1 cellular context compared by ENCODE assay signal in the genomic region with DNA sequence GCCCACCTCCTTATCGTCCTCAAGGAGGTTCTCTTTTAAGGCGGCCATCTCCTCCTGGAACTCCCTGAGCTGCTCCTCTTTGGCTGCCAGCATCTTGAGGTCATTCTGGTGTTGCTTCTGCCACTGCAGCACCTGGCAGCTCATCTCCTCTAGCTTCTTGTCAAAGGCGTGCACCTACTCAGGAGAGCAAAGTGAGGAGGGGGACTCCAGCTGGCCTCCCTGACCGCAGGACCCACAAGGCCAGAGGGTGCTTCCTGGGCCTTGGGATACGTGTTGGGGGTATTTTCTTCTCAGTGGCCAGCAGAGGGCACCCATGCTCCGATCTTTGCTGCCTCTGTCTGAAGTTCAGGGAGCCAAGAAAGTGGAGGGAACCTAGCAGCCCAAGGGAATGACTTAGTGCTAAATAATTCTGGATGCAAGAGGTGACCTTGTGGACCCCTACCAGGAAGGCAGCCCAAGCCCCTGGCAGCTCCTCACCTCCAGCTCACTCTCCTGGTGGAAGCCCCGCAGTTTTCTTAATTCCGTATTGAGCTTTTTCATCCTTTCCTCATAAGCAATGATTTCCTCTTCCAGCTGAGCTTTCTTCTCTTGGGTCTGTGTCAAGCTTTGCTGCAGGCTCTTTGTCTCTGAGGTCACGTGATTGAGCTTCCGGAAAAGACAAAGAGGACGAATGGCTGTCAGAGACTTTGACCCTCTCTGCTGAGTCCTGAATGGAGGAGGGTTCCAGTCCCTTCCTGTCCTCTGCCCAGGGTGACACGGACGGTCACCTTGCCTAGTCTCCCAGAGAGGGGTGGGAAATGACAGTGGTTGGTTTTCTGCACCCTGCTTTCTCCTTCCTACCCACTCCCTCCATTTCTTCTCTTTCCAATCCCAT.
TF ChIP-seq lines count a peak whose summit lies in the region.

No MANE protein-coding gene starts in this region.

TF ChIP-seq in HepG2, 621 proteins besides CTCF, POLR2A, EP300 and RAD21 (continued from another document and continues in another):
- TF ChIP-seq, protein P1, sequence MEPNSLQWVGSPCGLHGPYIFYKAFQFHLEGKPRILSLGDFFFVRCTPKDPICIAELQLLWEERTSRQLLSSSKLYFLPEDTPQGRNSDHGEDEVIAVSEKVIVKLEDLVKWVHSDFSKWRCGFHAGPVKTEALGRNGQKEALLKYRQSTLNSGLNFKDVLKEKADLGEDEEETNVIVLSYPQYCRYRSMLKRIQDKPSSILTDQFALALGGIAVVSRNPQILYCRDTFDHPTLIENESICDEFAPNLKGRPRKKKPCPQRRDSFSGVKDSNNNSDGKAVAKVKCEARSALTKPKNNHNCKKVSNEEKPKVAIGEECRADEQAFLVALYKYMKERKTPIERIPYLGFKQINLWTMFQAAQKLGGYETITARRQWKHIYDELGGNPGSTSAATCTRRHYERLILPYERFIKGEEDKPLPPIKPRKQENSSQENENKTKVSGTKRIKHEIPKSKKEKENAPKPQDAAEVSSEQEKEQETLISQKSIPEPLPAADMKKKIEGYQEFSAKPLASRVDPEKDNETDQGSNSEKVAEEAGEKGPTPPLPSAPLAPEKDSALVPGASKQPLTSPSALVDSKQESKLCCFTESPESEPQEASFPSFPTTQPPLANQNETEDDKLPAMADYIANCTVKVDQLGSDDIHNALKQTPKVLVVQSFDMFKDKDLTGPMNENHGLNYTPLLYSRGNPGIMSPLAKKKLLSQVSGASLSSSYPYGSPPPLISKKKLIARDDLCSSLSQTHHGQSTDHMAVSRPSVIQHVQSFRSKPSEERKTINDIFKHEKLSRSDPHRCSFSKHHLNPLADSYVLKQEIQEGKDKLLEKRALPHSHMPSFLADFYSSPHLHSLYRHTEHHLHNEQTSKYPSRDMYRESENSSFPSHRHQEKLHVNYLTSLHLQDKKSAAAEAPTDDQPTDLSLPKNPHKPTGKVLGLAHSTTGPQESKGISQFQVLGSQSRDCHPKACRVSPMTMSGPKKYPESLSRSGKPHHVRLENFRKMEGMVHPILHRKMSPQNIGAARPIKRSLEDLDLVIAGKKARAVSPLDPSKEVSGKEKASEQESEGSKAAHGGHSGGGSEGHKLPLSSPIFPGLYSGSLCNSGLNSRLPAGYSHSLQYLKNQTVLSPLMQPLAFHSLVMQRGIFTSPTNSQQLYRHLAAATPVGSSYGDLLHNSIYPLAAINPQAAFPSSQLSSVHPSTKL (CRISPR knock-in tag; IDR thresholded peaks at IDR 0.05): peak; percentile 27; the same call in 1 of the 2 replicates
- TF ChIP-seq HOXD1 (CRISPR knock-in tag; IDR thresholded peaks at IDR 0.05) (no peak), ZNF350 (CRISPR knock-in tag; IDR thresholded peaks at IDR 0.05; ENCODE audit: borderline replicate concordance, low read depth) (peak; percentile 44; the same call in 1 of the 2 replicates), ZNF619 (CRISPR knock-in tag; IDR thresholded peaks at IDR 0.05) (0 out of 2 replicates have a peak, but pooled peaks have one; percentile 86), ZBTB1 (CRISPR knock-in tag; IDR thresholded peaks at IDR 0.05; ENCODE audit: borderline replicate concordance) (no peak), CAMTA2 (CRISPR knock-in tag; IDR thresholded peaks at IDR 0.05; ENCODE audit: borderline replicate concordance) (peak; percentile 79; the same call in 1 of the 2 replicates), ZSCAN21 (CRISPR knock-in tag; IDR thresholded peaks at IDR 0.05; ENCODE audit: borderline replicate concordance) (no peak; the same call in 1 of the 2 replicates), ZNF260 (CRISPR knock-in tag; IDR thresholded peaks at IDR 0.05; ENCODE audit: borderline replicate concordance, low read depth) (no peak), GATAD1 (CRISPR knock-in tag; IDR thresholded peaks at IDR 0.05) (0 out of 2 replicates have a peak, but pooled peaks have one; percentile 4), ZSCAN9 (CRISPR knock-in tag; IDR thresholded peaks at IDR 0.05; ENCODE audit: borderline replicate concordance) (no peak), RXRB (CRISPR knock-in tag; IDR thresholded peaks at IDR 0.05; ENCODE audit: borderline replicate concordance) (0 out of 2 replicates have a peak, but pooled peaks have one; percentile 19), ZNF143 (CRISPR knock-in tag; IDR thresholded peaks at IDR 0.05) (no peak; the same call in 1 of the 2 replicates), IKZF4 (CRISPR knock-in tag; IDR thresholded peaks at IDR 0.05; ENCODE audit: borderline replicate concordance, low read depth, not compliant biosample characterization) (peak; percentile 6)
- TF ChIP-seq, protein P2, sequence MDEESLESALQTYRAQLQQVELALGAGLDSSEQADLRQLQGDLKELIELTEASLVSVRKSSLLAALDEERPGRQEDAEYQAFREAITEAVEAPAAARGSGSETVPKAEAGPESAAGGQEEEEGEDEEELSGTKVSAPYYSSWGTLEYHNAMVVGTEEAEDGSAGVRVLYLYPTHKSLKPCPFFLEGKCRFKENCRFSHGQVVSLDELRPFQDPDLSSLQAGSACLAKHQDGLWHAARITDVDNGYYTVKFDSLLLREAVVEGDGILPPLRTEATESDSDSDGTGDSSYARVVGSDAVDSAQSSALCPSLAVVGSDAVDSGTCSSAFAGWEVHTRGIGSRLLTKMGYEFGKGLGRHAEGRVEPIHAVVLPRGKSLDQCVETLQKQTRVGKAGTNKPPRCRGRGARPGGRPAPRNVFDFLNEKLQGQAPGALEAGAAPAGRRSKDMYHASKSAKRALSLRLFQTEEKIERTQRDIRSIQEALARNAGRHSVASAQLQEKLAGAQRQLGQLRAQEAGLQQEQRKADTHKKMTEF (CRISPR knock-in tag; IDR thresholded peaks at IDR 0.05): 0 out of 2 replicates have a peak, but pooled peaks have one; percentile 51
- TF ChIP-seq, protein P3, sequence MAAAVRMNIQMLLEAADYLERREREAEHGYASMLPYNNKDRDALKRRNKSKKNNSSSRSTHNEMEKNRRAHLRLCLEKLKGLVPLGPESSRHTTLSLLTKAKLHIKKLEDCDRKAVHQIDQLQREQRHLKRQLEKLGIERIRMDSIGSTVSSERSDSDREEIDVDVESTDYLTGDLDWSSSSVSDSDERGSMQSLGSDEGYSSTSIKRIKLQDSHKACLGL (CRISPR knock-in tag; IDR thresholded peaks at IDR 0.05): 0 out of 2 replicates have a peak, but pooled peaks have one; percentile 38
- TF ChIP-seq, protein P4, sequence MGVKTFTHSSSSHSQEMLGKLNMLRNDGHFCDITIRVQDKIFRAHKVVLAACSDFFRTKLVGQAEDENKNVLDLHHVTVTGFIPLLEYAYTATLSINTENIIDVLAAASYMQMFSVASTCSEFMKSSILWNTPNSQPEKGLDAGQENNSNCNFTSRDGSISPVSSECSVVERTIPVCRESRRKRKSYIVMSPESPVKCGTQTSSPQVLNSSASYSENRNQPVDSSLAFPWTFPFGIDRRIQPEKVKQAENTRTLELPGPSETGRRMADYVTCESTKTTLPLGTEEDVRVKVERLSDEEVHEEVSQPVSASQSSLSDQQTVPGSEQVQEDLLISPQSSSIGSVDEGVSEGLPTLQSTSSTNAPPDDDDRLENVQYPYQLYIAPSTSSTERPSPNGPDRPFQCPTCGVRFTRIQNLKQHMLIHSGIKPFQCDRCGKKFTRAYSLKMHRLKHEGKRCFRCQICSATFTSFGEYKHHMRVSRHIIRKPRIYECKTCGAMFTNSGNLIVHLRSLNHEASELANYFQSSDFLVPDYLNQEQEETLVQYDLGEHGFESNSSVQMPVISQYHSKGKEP (CRISPR knock-in tag; IDR thresholded peaks at IDR 0.05): no peak
- TF ChIP-seq, protein P5, sequence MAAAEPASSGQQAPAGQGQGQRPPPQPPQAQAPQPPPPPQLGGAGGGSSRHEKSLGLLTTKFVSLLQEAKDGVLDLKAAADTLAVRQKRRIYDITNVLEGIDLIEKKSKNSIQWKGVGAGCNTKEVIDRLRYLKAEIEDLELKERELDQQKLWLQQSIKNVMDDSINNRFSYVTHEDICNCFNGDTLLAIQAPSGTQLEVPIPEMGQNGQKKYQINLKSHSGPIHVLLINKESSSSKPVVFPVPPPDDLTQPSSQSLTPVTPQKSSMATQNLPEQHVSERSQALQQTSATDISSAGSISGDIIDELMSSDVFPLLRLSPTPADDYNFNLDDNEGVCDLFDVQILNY (CRISPR knock-in tag; conservative IDR thresholded peaks at IDR 0.05): no peak
- TF ChIP-seq, protein P6, sequence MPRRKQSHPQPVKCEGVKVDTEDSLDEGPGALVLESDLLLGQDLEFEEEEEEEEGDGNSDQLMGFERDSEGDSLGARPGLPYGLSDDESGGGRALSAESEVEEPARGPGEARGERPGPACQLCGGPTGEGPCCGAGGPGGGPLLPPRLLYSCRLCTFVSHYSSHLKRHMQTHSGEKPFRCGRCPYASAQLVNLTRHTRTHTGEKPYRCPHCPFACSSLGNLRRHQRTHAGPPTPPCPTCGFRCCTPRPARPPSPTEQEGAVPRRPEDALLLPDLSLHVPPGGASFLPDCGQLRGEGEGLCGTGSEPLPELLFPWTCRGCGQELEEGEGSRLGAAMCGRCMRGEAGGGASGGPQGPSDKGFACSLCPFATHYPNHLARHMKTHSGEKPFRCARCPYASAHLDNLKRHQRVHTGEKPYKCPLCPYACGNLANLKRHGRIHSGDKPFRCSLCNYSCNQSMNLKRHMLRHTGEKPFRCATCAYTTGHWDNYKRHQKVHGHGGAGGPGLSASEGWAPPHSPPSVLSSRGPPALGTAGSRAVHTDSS (CRISPR knock-in tag; conservative IDR thresholded peaks at IDR 0.05): no peak
- TF ChIP-seq, protein P7, sequence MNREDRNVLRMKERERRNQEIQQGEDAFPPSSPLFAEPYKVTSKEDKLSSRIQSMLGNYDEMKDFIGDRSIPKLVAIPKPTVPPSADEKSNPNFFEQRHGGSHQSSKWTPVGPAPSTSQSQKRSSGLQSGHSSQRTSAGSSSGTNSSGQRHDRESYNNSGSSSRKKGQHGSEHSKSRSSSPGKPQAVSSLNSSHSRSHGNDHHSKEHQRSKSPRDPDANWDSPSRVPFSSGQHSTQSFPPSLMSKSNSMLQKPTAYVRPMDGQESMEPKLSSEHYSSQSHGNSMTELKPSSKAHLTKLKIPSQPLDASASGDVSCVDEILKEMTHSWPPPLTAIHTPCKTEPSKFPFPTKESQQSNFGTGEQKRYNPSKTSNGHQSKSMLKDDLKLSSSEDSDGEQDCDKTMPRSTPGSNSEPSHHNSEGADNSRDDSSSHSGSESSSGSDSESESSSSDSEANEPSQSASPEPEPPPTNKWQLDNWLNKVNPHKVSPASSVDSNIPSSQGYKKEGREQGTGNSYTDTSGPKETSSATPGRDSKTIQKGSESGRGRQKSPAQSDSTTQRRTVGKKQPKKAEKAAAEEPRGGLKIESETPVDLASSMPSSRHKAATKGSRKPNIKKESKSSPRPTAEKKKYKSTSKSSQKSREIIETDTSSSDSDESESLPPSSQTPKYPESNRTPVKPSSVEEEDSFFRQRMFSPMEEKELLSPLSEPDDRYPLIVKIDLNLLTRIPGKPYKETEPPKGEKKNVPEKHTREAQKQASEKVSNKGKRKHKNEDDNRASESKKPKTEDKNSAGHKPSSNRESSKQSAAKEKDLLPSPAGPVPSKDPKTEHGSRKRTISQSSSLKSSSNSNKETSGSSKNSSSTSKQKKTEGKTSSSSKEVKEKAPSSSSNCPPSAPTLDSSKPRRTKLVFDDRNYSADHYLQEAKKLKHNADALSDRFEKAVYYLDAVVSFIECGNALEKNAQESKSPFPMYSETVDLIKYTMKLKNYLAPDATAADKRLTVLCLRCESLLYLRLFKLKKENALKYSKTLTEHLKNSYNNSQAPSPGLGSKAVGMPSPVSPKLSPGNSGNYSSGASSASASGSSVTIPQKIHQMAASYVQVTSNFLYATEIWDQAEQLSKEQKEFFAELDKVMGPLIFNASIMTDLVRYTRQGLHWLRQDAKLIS (CRISPR knock-in tag; IDR thresholded peaks at IDR 0.05): no peak
- TF ChIP-seq, protein P8, sequence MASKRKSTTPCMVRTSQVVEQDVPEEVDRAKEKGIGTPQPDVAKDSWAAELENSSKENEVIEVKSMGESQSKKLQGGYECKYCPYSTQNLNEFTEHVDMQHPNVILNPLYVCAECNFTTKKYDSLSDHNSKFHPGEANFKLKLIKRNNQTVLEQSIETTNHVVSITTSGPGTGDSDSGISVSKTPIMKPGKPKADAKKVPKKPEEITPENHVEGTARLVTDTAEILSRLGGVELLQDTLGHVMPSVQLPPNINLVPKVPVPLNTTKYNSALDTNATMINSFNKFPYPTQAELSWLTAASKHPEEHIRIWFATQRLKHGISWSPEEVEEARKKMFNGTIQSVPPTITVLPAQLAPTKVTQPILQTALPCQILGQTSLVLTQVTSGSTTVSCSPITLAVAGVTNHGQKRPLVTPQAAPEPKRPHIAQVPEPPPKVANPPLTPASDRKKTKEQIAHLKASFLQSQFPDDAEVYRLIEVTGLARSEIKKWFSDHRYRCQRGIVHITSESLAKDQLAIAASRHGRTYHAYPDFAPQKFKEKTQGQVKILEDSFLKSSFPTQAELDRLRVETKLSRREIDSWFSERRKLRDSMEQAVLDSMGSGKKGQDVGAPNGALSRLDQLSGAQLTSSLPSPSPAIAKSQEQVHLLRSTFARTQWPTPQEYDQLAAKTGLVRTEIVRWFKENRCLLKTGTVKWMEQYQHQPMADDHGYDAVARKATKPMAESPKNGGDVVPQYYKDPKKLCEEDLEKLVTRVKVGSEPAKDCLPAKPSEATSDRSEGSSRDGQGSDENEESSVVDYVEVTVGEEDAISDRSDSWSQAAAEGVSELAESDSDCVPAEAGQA (IDR thresholded peaks at IDR 0.05; ENCODE audit: low read depth): 0 out of 2 replicates have a peak, but pooled peaks have one; percentile 18
- TF ChIP-seq, protein P8 (CRISPR knock-in tag; IDR thresholded peaks at IDR 0.05; ENCODE audit: borderline replicate concordance): no peak
